Comparison of ENCODE assay signal across 11 cellular contexts in the genomic region with DNA sequence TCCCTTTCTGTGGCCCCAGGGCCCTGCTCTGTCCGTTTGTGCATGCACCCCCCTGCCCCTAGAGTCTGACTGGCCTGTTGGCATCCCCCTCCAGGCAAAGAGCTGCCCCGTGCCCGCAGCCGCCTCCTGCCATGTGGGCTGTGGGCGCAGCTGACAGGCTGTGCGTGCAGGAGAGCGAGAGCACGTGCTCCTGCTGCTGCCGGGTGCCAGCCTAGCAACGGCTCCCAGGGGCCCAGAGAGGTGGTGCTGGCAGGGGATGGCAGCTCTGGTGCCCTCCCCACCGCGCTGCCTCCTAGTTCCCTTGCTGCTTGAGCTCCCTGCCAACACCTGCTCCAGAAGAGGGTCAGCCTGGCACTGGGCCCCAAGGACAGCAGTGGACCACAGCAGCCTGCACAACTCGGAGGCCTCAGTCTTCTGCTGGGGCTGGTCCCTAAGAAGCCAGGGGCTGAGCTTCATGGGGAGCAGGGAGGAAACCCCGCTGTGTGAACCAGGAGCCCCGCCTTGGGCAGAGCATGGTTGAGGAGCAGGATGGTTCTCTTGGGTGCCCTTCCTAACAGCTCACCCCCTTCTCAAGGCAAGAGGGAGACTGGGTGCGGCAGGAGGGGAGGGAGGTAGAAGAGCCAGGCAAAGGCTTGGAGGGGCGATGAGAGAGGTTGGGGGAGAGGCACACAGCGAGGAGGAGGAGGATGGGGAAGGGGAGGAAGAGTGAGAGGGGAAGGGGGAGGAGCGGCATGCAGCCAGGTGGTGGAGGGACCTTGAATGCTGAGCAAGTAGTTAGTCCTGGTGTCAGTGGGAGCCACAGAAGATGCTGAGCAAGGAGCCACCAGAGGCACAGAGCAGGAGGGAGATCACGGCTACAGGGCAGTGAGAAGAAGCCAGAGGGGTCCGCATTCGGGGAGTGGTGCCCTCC. TPM values are rescaled to one million over a fixed set of nuclear protein-coding genes. Genes with fewer than 3 reads are reported as not detected.
DNase-seq lines count a peak whose midpoint lies in the region; ATAC-seq, FAIRE-seq and TF ChIP-seq lines count a peak whose summit lies in the region.
"Had no signal": no experiment of that assay in that cellular context is flagged by ENCODE, and none has a peak within 500 bp of the region (broad histone marks: within the 10 kb centered on the region; RNA-seq: fewer than 3 reads in every experiment).

No MANE protein-coding gene starts in this region.

- H3K27ac ChIP-seq in OCI-LY1 (ENCODE audit: low read depth, low read length, poor library complexity, severe bottlenecking) (peak overlapping the region; percentile 96), right atrium auricular region (peak overlapping the region; percentile 91 to 95), thymus (ENCODE audit: low read depth) (peak overlapping the region; percentile 92), small intestine (ENCODE audit: low read depth in 1 of 2, low read length in 1 of 2) (no peak overlapping the region)
- H3K27ac ChIP-seq: foreskin keratinocyte had no signal

- TF ChIP-seq CTCF in OCI-LY1 (IDR thresholded peaks at IDR 0.05; ENCODE audit: low read length): no peak
- no peak for TF ChIP-seq CTCF in right atrium auricular region (IDR thresholded peaks at IDR 0.05)

- H4K20me1 ChIP-seq in OCI-LY1 (ENCODE audit: insufficient read depth, low read length): no peaks in the 10 kb centered on the region

- no peaks in the 10 kb centered on the region for H3F3A ChIP-seq in OCI-LY1 (ENCODE audit: insufficient read depth, low read length)

- H3K9me2 ChIP-seq in OCI-LY1 (ENCODE audit: low read depth, low read length): no peaks in the 10 kb centered on the region

- DNase-seq in Right ventricle myocardium inferior (ENCODE audit: missing footprints) (no peak), cardiac septum (ENCODE audit: low spot score) (no peak), right atrium auricular region (ENCODE audit: low spot score) (no peak), GM19240 (ENCODE audit: insufficient read length, low spot score) (no peak), HK-2 (ENCODE audit: unreplicated experiment) (no peak), small intestine (no peak)
- DNase-seq: activated T-cell treated with anti-CD3 and anti-CD28 coated beads, Interleukin-2, amount 50 U/mL, for 1 hour; foreskin keratinocyte; T1000 had no signal

- H2AFZ ChIP-seq in OCI-LY1 (ENCODE audit: low read length): no peak overlapping the region

- no peaks in the 10 kb centered on the region for H3K79me2 ChIP-seq in OCI-LY1 (ENCODE audit: insufficient read depth, low read length)

- H3K9ac ChIP-seq in OCI-LY1 (ENCODE audit: low read length): peak overlapping the region; percentile 76

- no peak for FAIRE-seq in small intestine (lab: Jason Lieb, UNC)

- 28% methylated on average over 22 of the region's 22 CpGs for WGBS in thymus
- 72 to 82% (median 82%) methylated on average over 20 to 22 of the region's 22 CpGs for WGBS in small intestine, 3 donors

- H3K36me3 ChIP-seq in OCI-LY1 (ENCODE audit: insufficient read depth, low read length) (no peaks in the 10 kb centered on the region), right atrium auricular region (no peaks in the 10 kb centered on the region), thymus (ENCODE audit: control insufficient read depth, insufficient read depth) (no peaks in the 10 kb centered on the region), small intestine (ENCODE audit: control insufficient read depth in 2 of 2, insufficient read depth in 2 of 2, low read length in 2 of 2) (no peaks in the 10 kb centered on the region)

- H3K9me3 ChIP-seq in OCI-LY1 (ENCODE audit: low read length) (no peaks in the 10 kb centered on the region), right atrium auricular region (no peaks in the 10 kb centered on the region), thymus (ENCODE audit: control insufficient read depth) (no peaks in the 10 kb centered on the region), small intestine (ENCODE audit: control insufficient read depth, low read depth) (no peaks in the 10 kb centered on the region)

- H3K27me3 ChIP-seq in OCI-LY1 (ENCODE audit: insufficient read depth, low read length): peaks cover 2% of the 10 kb centered on the region; the same call in 1 of the 2 replicates
- H3K27me3 ChIP-seq in right atrium auricular region: no peaks in the 10 kb centered on the region
- no peaks in the 10 kb centered on the region for H3K27me3 ChIP-seq in thymus (ENCODE audit: control insufficient read depth, insufficient read depth)
- H3K27me3 ChIP-seq in small intestine (ENCODE audit: control insufficient read depth in 2 of 2, insufficient read depth in 2 of 2, low read length in 2 of 2): no peaks in the 10 kb centered on the region
- H3K27me3 ChIP-seq: foreskin keratinocyte had no signal

- peak; percentile 36 for ATAC-seq in Right ventricle myocardium inferior
- ATAC-seq: foreskin keratinocyte had no signal

- peak overlapping the region; percentile 61 for H3K4me2 ChIP-seq in OCI-LY1 (ENCODE audit: low read length)

- peak overlapping the region; percentile 54 for H3K4me3 ChIP-seq in OCI-LY1 (ENCODE audit: low read depth, low read length, poor library complexity, severe bottlenecking)
- no peak overlapping the region for H3K4me3 ChIP-seq in right atrium auricular region
- H3K4me3 ChIP-seq in thymus (ENCODE audit: low read length): peak overlapping the region; percentile 40
- no peak overlapping the region for H3K4me3 ChIP-seq in small intestine (ENCODE audit: low read depth in 1 of 2, low read length in 2 of 2)

- intact Hi-C loops in Right ventricle myocardium inferior (cut with DNase I): no loop called here
- intact Hi-C loops in cardiac septum (cut with DNase I): loop anchor here (10.0 kb wide), 1 partner anchor 100 kb away; a partner anchor contains a TSS

- H3K4me1 ChIP-seq in OCI-LY1 (ENCODE audit: insufficient read depth, low read length, severe bottlenecking): peaks cover 79% of the 10 kb centered on the region
- peaks cover 0 to 44% of the 10 kb centered on the region in 2 donors for H3K4me1 ChIP-seq in right atrium auricular region
- peaks cover 61% of the 10 kb centered on the region for H3K4me1 ChIP-seq in thymus (ENCODE audit: control insufficient read depth, insufficient read depth, low read length)
- no peaks in the 10 kb centered on the region for H3K4me1 ChIP-seq in small intestine (ENCODE audit: control insufficient read depth in 2 of 2, insufficient read depth in 1 of 2, low read depth in 1 of 2, low read length in 1 of 2)

RNA-seq across cellular contexts. Expression of a gene that starts 23.8 kb away (rescaled TPM):
- total RNA-seq in Right ventricle myocardium inferior (264 TPM), cardiac septum (256 TPM), right atrium auricular region (100 to 1,000 TPM; 234 to 430 TPM)
- polyA plus RNA-seq in thymus (2,183 TPM), small intestine (1,000 to 10,000 TPM; 1,019 to 2,156 (median 1,110) TPM)

Comparison
In these comparisons a context has a peak if more than half of its experiments do, and no peak if none do; other contexts are left out.
1. H3K27ac ChIP-seq: peak in OCI-LY1 (single experiment), right atrium auricular region (2 of 2) and thymus (single experiment); none in small intestine (0 of 2).
2. H3K4me3 ChIP-seq: peak in OCI-LY1 (single experiment) and thymus (single experiment); none in right atrium auricular region (0 of 2) and small intestine (0 of 2).